8 cellular contexts compared by ENCODE assay signal in the genomic region with DNA sequence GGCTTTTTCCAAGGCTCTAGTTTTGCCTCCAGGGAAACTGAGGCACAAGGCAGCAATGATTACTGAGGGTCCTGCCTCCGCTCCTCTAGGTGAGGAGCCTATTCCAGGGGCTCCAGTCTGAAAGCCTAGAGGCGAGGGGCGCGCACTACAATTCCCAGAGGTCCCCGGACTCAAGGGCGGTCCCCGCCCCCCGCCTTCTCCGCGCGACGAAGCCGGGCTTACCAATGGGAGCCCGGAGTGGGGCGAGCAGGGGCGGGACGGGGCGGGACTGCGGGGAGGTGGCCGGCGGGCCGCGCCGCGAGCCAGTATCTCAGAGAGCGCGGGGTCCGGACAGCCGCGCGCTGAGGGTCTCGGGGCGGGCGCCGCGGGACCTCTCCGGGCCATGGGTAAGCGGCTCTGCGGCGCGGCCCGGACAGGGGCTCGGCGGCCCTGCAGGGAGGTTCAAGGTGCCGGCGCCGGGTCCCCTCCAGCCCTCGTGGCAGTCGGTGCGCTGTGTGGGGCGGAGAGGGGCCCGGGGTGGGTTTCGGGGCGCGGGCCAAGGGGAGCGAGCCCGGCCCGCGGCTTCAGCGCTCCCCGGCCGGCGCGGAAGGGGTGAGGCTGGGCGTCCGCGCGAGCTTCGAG. TPM values are rescaled to one million over a fixed set of nuclear protein-coding genes. Genes with fewer than 3 reads are reported as not detected.
DNase-seq lines count a peak whose midpoint lies in the region; ATAC-seq and TF ChIP-seq lines count a peak whose summit lies in the region.

A gene with protein sequence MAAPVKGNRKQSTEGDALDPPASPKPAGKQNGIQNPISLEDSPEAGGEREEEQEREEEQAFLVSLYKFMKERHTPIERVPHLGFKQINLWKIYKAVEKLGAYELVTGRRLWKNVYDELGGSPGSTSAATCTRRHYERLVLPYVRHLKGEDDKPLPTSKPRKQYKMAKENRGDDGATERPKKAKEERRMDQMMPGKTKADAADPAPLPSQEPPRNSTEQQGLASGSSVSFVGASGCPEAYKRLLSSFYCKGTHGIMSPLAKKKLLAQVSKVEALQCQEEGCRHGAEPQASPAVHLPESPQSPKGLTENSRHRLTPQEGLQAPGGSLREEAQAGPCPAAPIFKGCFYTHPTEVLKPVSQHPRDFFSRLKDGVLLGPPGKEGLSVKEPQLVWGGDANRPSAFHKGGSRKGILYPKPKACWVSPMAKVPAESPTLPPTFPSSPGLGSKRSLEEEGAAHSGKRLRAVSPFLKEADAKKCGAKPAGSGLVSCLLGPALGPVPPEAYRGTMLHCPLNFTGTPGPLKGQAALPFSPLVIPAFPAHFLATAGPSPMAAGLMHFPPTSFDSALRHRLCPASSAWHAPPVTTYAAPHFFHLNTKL (plus strand): TSS at position 308 of the 621 bp plus-strand sequence. CDS start 75 bp downstream, at position 383.

- POLR2A ChIA-PET in BJ (lab: Charles Lee), result no interaction called here

- peak; percentile 41 for ATAC-seq in HG03439 (IDR thresholded peaks at IDR 0.05; ENCODE audit: unreplicated experiment)

- no peaks in the 10 kb centered on the region for H3K27me3 ChIP-seq in BJ (ENCODE audit: control insufficient read depth, insufficient read depth, low read length)

- peak within 1 kb of the TSS; percentile 70 for H3K4me3 ChIP-seq in BJ (ENCODE audit: low read depth, low read length)

- CTCF ChIA-PET in BJ (lab: Yijun Ruan, JAX), result interaction anchor here (1.7 to 9.7 kb wide), 4 partner anchors 8 to 129 kb away, joined by 4 to 57 read pairs (median 6); no protein-coding TSS in a partner anchor

- DNase-seq in BJ (ENCODE audit: low read depth) (no peak), NCI-H510A (lab: John Stamatoyannopoulos, UW) (peak; percentile 61), left kidney (ENCODE audit: low read depth, low spot score) (peak; percentile 97)
- DNase-seq in activated CD4-positive, alpha-beta T cell treated with anti-CD3 and anti-CD28 coated beads for 4 hours, result peak; percentile 92 to 93
- DNase-seq in stimulated activated CD4-positive, alpha-beta T cell treated with anti-CD3 and anti-CD28 coated beads, Interleukin-1b, Interleukin-23, amount 100 ng/mL, for 48 hours, result peak; percentile 92

- H3K36me3 ChIP-seq in BJ (ENCODE audit: control insufficient read depth, insufficient read depth, low read length), result no peaks in the 10 kb centered on the region

- TF ChIP-seq POLR2A in GM19193 (IDR thresholded peaks at IDR 0.05; ENCODE audit: extremely low read depth, insufficient read depth, insufficient read length), result peak; percentile 95

- peak within 1 kb of the TSS; percentile 75 for H3K27ac ChIP-seq in cingulate gyrus (ENCODE audit: low read depth, low read length)

- TF ChIP-seq CTCF in BJ (IDR thresholded peaks at IDR 0.05; ENCODE audit: insufficient read depth, low read depth, low read length), result peak; percentile 33; the same call in 1 of the 2 replicates

RNA-seq across cellular contexts. Expression of the gene that starts here (rescaled TPM):
- 10.4 and 19.1 TPM in 2 replicates for polyA plus RNA-seq in BJ (2011; rRNA removed)
- 8.4 and 11.6 TPM in 2 replicates for polyA minus RNA-seq in BJ (2011; rRNA and poly(A)+ RNA removed)
